2 cellular contexts compared by ENCODE assay signal in genomic region chr11:56093008-56093407, GRCh38.
TF ChIP-seq lines count a peak whose summit lies in the region.

Gene OR8I2 (plus strand): TSS chr11:56093308. CDS start chr11:56093308, 0 bp downstream.

TF ChIP-seq in WTC11, 78 proteins besides CTCF, POLR2A, EP300 and RAD21:
- TF ChIP-seq, protein P1, sequence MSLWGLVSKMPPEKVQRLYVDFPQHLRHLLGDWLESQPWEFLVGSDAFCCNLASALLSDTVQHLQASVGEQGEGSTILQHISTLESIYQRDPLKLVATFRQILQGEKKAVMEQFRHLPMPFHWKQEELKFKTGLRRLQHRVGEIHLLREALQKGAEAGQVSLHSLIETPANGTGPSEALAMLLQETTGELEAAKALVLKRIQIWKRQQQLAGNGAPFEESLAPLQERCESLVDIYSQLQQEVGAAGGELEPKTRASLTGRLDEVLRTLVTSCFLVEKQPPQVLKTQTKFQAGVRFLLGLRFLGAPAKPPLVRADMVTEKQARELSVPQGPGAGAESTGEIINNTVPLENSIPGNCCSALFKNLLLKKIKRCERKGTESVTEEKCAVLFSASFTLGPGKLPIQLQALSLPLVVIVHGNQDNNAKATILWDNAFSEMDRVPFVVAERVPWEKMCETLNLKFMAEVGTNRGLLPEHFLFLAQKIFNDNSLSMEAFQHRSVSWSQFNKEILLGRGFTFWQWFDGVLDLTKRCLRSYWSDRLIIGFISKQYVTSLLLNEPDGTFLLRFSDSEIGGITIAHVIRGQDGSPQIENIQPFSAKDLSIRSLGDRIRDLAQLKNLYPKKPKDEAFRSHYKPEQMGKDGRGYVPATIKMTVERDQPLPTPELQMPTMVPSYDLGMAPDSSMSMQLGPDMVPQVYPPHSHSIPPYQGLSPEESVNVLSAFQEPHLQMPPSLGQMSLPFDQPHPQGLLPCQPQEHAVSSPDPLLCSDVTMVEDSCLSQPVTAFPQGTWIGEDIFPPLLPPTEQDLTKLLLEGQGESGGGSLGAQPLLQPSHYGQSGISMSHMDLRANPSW (CRISPR knock-in tag; conservative IDR thresholded peaks at IDR 0.05; ENCODE audit: low read depth) = no peak
- TF ChIP-seq HMGA2 (CRISPR knock-in tag; IDR thresholded peaks at IDR 0.05) (no peak), FOXK1 (CRISPR knock-in tag; IDR thresholded peaks at IDR 0.05) (no peak), ZNF423 (CRISPR knock-in tag; IDR thresholded peaks at IDR 0.05) (no peak), MAX (CRISPR knock-in tag; IDR thresholded peaks at IDR 0.05) (no peak), ZNF396 (CRISPR knock-in tag; IDR thresholded peaks at IDR 0.05; ENCODE audit: borderline replicate concordance) (no peak), ZBTB21 (CRISPR knock-in tag; IDR thresholded peaks at IDR 0.05; ENCODE audit: borderline replicate concordance) (no peak), GABPB1 (CRISPR knock-in tag; IDR thresholded peaks at IDR 0.05) (no peak), ZNF512 (CRISPR knock-in tag; IDR thresholded peaks at IDR 0.05; ENCODE audit: borderline replicate concordance) (no peak), TEAD4 (CRISPR knock-in tag; IDR thresholded peaks at IDR 0.05) (no peak), ESRRA (CRISPR knock-in tag; IDR thresholded peaks at IDR 0.05; ENCODE audit: borderline replicate concordance) (no peak), GRHL2 (CRISPR knock-in tag; IDR thresholded peaks at IDR 0.05; ENCODE audit: insufficient replicate concordance, severe bottlenecking) (no peak), EMX1 (CRISPR knock-in tag; IDR thresholded peaks at IDR 0.05) (no peak), JAZF1 (CRISPR knock-in tag; IDR thresholded peaks at IDR 0.05) (no peak), ZNF138 (CRISPR knock-in tag; conservative IDR thresholded peaks at IDR 0.05) (no peak)
- TF ChIP-seq, protein P2, sequence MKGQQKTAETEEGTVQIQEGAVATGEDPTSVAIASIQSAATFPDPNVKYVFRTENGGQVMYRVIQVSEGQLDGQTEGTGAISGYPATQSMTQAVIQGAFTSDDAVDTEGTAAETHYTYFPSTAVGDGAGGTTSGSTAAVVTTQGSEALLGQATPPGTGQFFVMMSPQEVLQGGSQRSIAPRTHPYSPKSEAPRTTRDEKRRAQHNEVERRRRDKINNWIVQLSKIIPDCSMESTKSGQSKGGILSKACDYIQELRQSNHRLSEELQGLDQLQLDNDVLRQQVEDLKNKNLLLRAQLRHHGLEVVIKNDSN (CRISPR knock-in tag; IDR thresholded peaks at IDR 0.05) = no peak
- TF ChIP-seq, protein P3, sequence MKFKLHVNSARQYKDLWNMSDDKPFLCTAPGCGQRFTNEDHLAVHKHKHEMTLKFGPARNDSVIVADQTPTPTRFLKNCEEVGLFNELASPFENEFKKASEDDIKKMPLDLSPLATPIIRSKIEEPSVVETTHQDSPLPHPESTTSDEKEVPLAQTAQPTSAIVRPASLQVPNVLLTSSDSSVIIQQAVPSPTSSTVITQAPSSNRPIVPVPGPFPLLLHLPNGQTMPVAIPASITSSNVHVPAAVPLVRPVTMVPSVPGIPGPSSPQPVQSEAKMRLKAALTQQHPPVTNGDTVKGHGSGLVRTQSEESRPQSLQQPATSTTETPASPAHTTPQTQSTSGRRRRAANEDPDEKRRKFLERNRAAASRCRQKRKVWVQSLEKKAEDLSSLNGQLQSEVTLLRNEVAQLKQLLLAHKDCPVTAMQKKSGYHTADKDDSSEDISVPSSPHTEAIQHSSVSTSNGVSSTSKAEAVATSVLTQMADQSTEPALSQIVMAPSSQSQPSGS (CRISPR knock-in tag; IDR thresholded peaks at IDR 0.05; ENCODE audit: borderline replicate concordance, low read depth) = no peak

TF ChIP-seq in H1, 55 proteins besides CTCF, POLR2A, EP300 and RAD21:
- TF ChIP-seq, protein P4, sequence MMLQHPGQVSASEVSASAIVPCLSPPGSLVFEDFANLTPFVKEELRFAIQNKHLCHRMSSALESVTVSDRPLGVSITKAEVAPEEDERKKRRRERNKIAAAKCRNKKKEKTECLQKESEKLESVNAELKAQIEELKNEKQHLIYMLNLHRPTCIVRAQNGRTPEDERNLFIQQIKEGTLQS (IDR thresholded peaks at IDR 0.05; ENCODE audit: insufficient read depth, low read depth, low read length) = no peak
- TF ChIP-seq ZNF274 (IDR thresholded peaks at IDR 0.05; ENCODE audit: borderline replicate concordance, extremely low read depth, low read length) (no peak), SIN3A (conservative IDR thresholded peaks at IDR 0.05 in 1 of 2, IDR thresholded peaks at IDR 0.05 in 1 of 2; ENCODE audit: low read depth in 1 of 2, low read length in 2 of 2) (no peak), CHD2 (IDR thresholded peaks at IDR 0.05; ENCODE audit: low read length) (no peak), PHF8 (conservative IDR thresholded peaks at IDR 0.05; ENCODE audit: low read depth, low read length) (no peak), CBX5 (IDR thresholded peaks at IDR 0.05; ENCODE audit: low read depth, low read length) (no peak), POLR2AphosphoS5 (IDR thresholded peaks at IDR 0.05; ENCODE audit: low read depth, low read length) (no peak), EZH2 (IDR thresholded peaks at IDR 0.05; ENCODE audit: low read depth, low read length, severe bottlenecking) (no peak), RFX5 (IDR thresholded peaks at IDR 0.05; ENCODE audit: borderline replicate concordance, low read depth, low read length) (no peak), NRF1 (IDR thresholded peaks at IDR 0.05; ENCODE audit: low read depth, low read length) (no peak), GTF2F1 (IDR thresholded peaks at IDR 0.05; ENCODE audit: borderline replicate concordance, low read depth, low read length) (no peak), BACH1 (IDR thresholded peaks at IDR 0.05; ENCODE audit: low read length) (no peak), SP1 (IDR thresholded peaks at IDR 0.05; ENCODE audit: low read depth, low read length) (no peak), CEBPB (IDR thresholded peaks at IDR 0.05; ENCODE audit: low read depth, low read length) (no peak), RXRA (IDR thresholded peaks at IDR 0.05; ENCODE audit: insufficient read depth, low read depth, low read length) (no peak), FOSL1 (IDR thresholded peaks at IDR 0.05; ENCODE audit: insufficient read depth, low read depth, low read length) (no peak), CHD7 (IDR thresholded peaks at IDR 0.05; ENCODE audit: insufficient replicate concordance, low read length) (no peak)
- TF ChIP-seq, protein P3 (IDR thresholded peaks at IDR 0.05; ENCODE audit: low read length) = no peak
